In genomic region chr3:194092770-194093336, GRCh38 we compare ENCODE assay signal across 18 cellular contexts. TPM values are rescaled to one million over a fixed set of nuclear protein-coding genes. Genes with fewer than 3 reads are reported as not detected.
DNase-seq lines count a peak whose midpoint lies in the region; ATAC-seq, FAIRE-seq and TF ChIP-seq lines count a peak whose summit lies in the region.
"Had no signal": no experiment of that assay in that cellular context is flagged by ENCODE, and none has a peak within 500 bp of the region (broad histone marks: within the 10 kb centered on the region; RNA-seq: fewer than 3 reads in every experiment).

No MANE protein-coding gene starts in this region.

- CTCF ChIA-PET in A673 (lab: Charles Lee) = no interaction called here
- CTCF ChIA-PET in GM12878 (lab: Yijun Ruan, JAX) = interaction anchor here (0.7 kb wide), 1 partner anchor 38 kb away, joined by 3 read pairs; no protein-coding TSS in a partner anchor

- H3K4me3 Mint-ChIP-seq in neural progenitor cell = no peak overlapping the region
- H3K4me3 Mint-ChIP-seq in stimulated activated naive CD8-positive, alpha-beta T cell treated with anti-CD3 and anti-CD28 coated beads, Interleukin-15, amount 100 ng/mL, for 72 hours = no peak overlapping the region
- H3K4me3 Mint-ChIP-seq: CD14-positive monocyte, HFFc6 had no signal

- peaks cover 69% of the 10 kb centered on the region for H3K4me1 Mint-ChIP-seq in neural progenitor cell
- H3K4me1 Mint-ChIP-seq in stimulated activated naive CD8-positive, alpha-beta T cell treated with anti-CD3 and anti-CD28 coated beads, Interleukin-15, amount 100 ng/mL, for 72 hours = peaks cover 19% of the 10 kb centered on the region

- H2AFZ ChIP-seq in GM12878 (ENCODE audit: control insufficient read depth, low read depth, low read length) = no peak overlapping the region
- no peak overlapping the region for H2AFZ ChIP-seq in neural progenitor cell (replicated peaks)

- TF ChIP-seq EP300 in GM12878 (IDR thresholded peaks at IDR 0.05; ENCODE audit: borderline replicate concordance in 1 of 2, control insufficient read depth in 1 of 2, low read depth in 2 of 2, low read length in 2 of 2) (no peak; a peak in 1 of 4 replicates), upper lobe of left lung (IDR thresholded peaks at IDR 0.05) (no peak)

- H4K20me1 ChIP-seq in GM12878 (ENCODE audit: control insufficient read depth, insufficient read depth) (peaks cover 2% of the 10 kb centered on the region; the same call in 1 of the 2 replicates), neural progenitor cell (ENCODE audit: low read depth) (no peaks in the 10 kb centered on the region)

- H3K9me3 Mint-ChIP-seq in neural progenitor cell = no peaks in the 10 kb centered on the region
- H3K9me3 Mint-ChIP-seq in stimulated activated naive CD8-positive, alpha-beta T cell treated with anti-CD3 and anti-CD28 coated beads, Interleukin-15, amount 100 ng/mL, for 72 hours = no peaks in the 10 kb centered on the region
- H3K9me3 Mint-ChIP-seq: CD14-positive monocyte, HFFc6 had no signal

- H3K79me2 ChIP-seq in GM12878 (ENCODE audit: control insufficient read depth, insufficient read depth, low read length) = no peaks in the 10 kb centered on the region
- H3K79me2 ChIP-seq in neural progenitor cell (ENCODE audit: low read depth) = no peaks in the 10 kb centered on the region

- H3K27ac Mint-ChIP-seq in neural progenitor cell = peak overlapping the region; percentile 87
- no peak overlapping the region for H3K27ac Mint-ChIP-seq in stimulated activated naive CD8-positive, alpha-beta T cell treated with anti-CD3 and anti-CD28 coated beads, Interleukin-15, amount 100 ng/mL, for 72 hours
- H3K27ac Mint-ChIP-seq: HFFc6 had no signal

- POLR2A ChIA-PET in A673 (lab: Charles Lee; ENCODE audit: low non-redundant PET) (no interaction called here), GM12878 (lab: Charles Lee) (no interaction called here)

- in situ Hi-C loops in GM12878 (cut with MboI) = no loop called here

- SMC1A ChIA-PET in GM12878 (lab: Charles Lee; ENCODE audit: uncharacterized antibody, unreplicated experiment) = interaction anchor here (0.6 to 1.0 kb wide), 2 partner anchors 10 to 16 kb away, joined by 3 to 4 read pairs; no protein-coding TSS in a partner anchor

- 26% methylated on average over 12 of the region's 12 CpGs for WGBS in GM12878 (ENCODE audit: insufficient coverage, insufficient replicate concordance, low lambda C conversion rate, missing lambda C conversion rate)
- 88 to 92% methylated on average over 11 to 12 of the region's 12 CpGs for WGBS in upper lobe of left lung, 2 donors

- H3K9me3 ChIP-seq in A673 (ENCODE audit: low read depth, low read length, poor library complexity, severe bottlenecking) (no peaks in the 10 kb centered on the region), GM12878 (replicated peaks; ENCODE audit: control insufficient read depth, insufficient read depth, low read length) (no peaks in the 10 kb centered on the region), neural progenitor cell (ENCODE audit: low read depth) (no peaks in the 10 kb centered on the region), upper lobe of left lung (no peaks in the 10 kb centered on the region)
- H3K9me3 ChIP-seq: Caco-2 had no signal

- H3K27me3 Mint-ChIP-seq in neural progenitor cell (ENCODE audit: insufficient read depth, low read depth) = peaks cover 16% of the 10 kb centered on the region
- peaks cover 4% of the 10 kb centered on the region for H3K27me3 Mint-ChIP-seq in stimulated activated naive CD8-positive, alpha-beta T cell treated with anti-CD3 and anti-CD28 coated beads, Interleukin-15, amount 100 ng/mL, for 72 hours

- peaks cover 72% of the 10 kb centered on the region for H3K4me1 ChIP-seq in A673 (ENCODE audit: insufficient read depth, low read length, poor library complexity, severe bottlenecking)
- peaks cover 3% of the 10 kb centered on the region; the same call in 1 of the 2 replicates for H3K4me1 ChIP-seq in GM12878 (ENCODE audit: control insufficient read depth, insufficient read depth, low read length)
- H3K4me1 ChIP-seq in neural progenitor cell = peaks cover 39% of the 10 kb centered on the region
- H3K4me1 ChIP-seq in upper lobe of left lung = peaks cover 10 to 26% (median 24%) of the 10 kb centered on the region in 4 donors

- H3K9ac ChIP-seq in GM12878 (ENCODE audit: control insufficient read depth, insufficient read depth, low read length) (no peak overlapping the region), neural progenitor cell (no peak overlapping the region)

- H3F3A ChIP-seq in neural progenitor cell (ENCODE audit: low read depth) = peaks cover 11% of the 10 kb centered on the region

- intact Hi-C loops in A673 (cut with micrococcal nuclease; ENCODE audit: unreplicated experiment) (no loop called here), GM12878 (cut with micrococcal nuclease; ENCODE audit: unreplicated experiment) (no loop called here)

- H3K4me2 ChIP-seq in GM12878 (ENCODE audit: control insufficient read depth, insufficient read depth) = no peak overlapping the region
- H3K4me2 ChIP-seq in neural progenitor cell = no peak overlapping the region

- DNase-seq in A673 (ENCODE audit: low spot score) (no peak), NOMO-1 treated with dmso at 0.1 percent for 144 hours (lab: John Stamatoyannopoulos, UW; ENCODE audit: unreplicated experiment) (peak; percentile 69), GM12878 (ENCODE audit: low read depth, low spot score) (no peak), neural progenitor cell (ENCODE audit: low spot score) (no peak), upper lobe of left lung (no peak)
- no peak for DNase-seq in stimulated activated naive CD8-positive, alpha-beta T cell treated with anti-CD3 and anti-CD28 coated beads, Interleukin-15, amount 100 ng/mL, for 72 hours
- DNase-seq: Caco-2, HFFc6, NCI-H1105 treated with DMSO at 0.1 percent for 48 hours, NCI-H187, NCI-H748 treated with DMSO at 0.1 percent for 48 hours, OCI-M1 had no signal

- peak overlapping the region; percentile 24 for H3K27ac ChIP-seq in A673 (ENCODE audit: low read depth, low read length, poor library complexity, severe bottlenecking)
- H3K27ac ChIP-seq in GM12878 (ENCODE audit: control insufficient read depth, insufficient read depth) = no peak overlapping the region
- no peak overlapping the region for H3K27ac ChIP-seq in neural progenitor cell
- H3K27ac ChIP-seq in upper lobe of left lung = no peak overlapping the region
- H3K27ac ChIP-seq: HL-60 had no signal

- FAIRE-seq in GM12878 (lab: Jason Lieb, UNC) = no peak
- FAIRE-seq: GM18507, K562 had no signal

- TF ChIP-seq POLR2A in GM12878 (IDR thresholded peaks at IDR 0.05; ENCODE audit: low read depth, low read length) (no peak), upper lobe of left lung (IDR thresholded peaks at IDR 0.05) (no peak)

- BruUV-seq in A673 (replicated peaks; lab: Mats Ljungman, UMichigan) (no TSS peak), GM12878 (replicated peaks; lab: Mats Ljungman, UMichigan) (no TSS peak)

- H3K27me3 ChIP-seq in A673 (replicated peaks; ENCODE audit: insufficient read depth, low read depth, low read length, poor library complexity) = no peaks in the 10 kb centered on the region
- peaks cover 2 to 4% of the 10 kb centered on the region in 2 experiments; a peak in 3 of 4 replicates for H3K27me3 ChIP-seq in GM12878 (replicated peaks in 1 of 2; ENCODE audit: control insufficient read depth in 2 of 2, insufficient read depth in 2 of 2, low read length in 1 of 2)
- no peaks in the 10 kb centered on the region for H3K27me3 ChIP-seq in neural progenitor cell
- no peaks in the 10 kb centered on the region for H3K27me3 ChIP-seq in upper lobe of left lung

- no peaks in the 10 kb centered on the region for H3K36me3 Mint-ChIP-seq in neural progenitor cell
- H3K36me3 Mint-ChIP-seq: CD14-positive monocyte had no signal

- H3K4me3 ChIP-seq in A673 (ENCODE audit: low read depth, low read length, poor library complexity, severe bottlenecking) = no peak overlapping the region
- H3K4me3 ChIP-seq in GM12878 = no peak overlapping the region
- H3K4me3 ChIP-seq in neural progenitor cell = no peak overlapping the region
- H3K4me3 ChIP-seq in upper lobe of left lung = no peak overlapping the region
- H3K4me3 ChIP-seq: K562 had no signal

- ATAC-seq in GM12878 (peak; percentile 79), upper lobe of left lung (ENCODE audit: low FRiP score in 2 of 2) (no peak), GM19397 (IDR thresholded peaks at IDR 0.05; ENCODE audit: unreplicated experiment) (no peak), GM19452 (IDR thresholded peaks at IDR 0.05; ENCODE audit: unreplicated experiment) (no peak)
- no peak for ATAC-seq in stimulated activated naive CD8-positive, alpha-beta T cell treated with anti-CD3 and anti-CD28 coated beads, Interleukin-15, amount 100 ng/mL, for 72 hours
- ATAC-seq: K562 had no signal

- TF ChIP-seq CTCF in A673 (conservative IDR thresholded peaks at IDR 0.05; ENCODE audit: low read depth, low read length) (no peak), GM12878 (IDR thresholded peaks at IDR 0.05 in 2 of 3, conservative IDR thresholded peaks at IDR 0.05 in 1 of 3; ENCODE audit: control insufficient read depth in 2 of 3, extremely low read depth in 1 of 3, insufficient read depth in 1 of 3, low read depth in 3 of 3, low read length in 3 of 3) (no peak), neural progenitor cell (IDR thresholded peaks at IDR 0.05) (no peak), upper lobe of left lung (IDR thresholded peaks at IDR 0.05) (no peak)

- no peak for TF ChIP-seq RAD21 in GM12878 (IDR thresholded peaks at IDR 0.05; ENCODE audit: insufficient read depth, low read depth, low read length)

- H3K36me3 ChIP-seq in A673 (ENCODE audit: insufficient read depth, low read length, poor library complexity, severe bottlenecking) (no peaks in the 10 kb centered on the region), GM12878 (ENCODE audit: control insufficient read depth in 2 of 2, insufficient read depth in 2 of 2, low read length in 1 of 2) (no peaks in the 10 kb centered on the region), neural progenitor cell (no peaks in the 10 kb centered on the region), upper lobe of left lung (no peaks in the 10 kb centered on the region)

- RAD21 ChIA-PET in GM12878 (lab: Charles Lee; ENCODE audit: unreplicated experiment) = interaction anchor here (0.7 kb wide), 1 partner anchor 325 kb away, joined by 3 read pairs; no protein-coding TSS in a partner anchor

RNA-seq across cellular contexts. Expression of gene HES1, which starts 43.1 kb away (rescaled TPM):
- total RNA-seq in A673 (2021) (136 and 139 TPM in 2 replicates), GM12878 (2014; rRNA removed) (4.5 and 4.6 TPM in 2 replicates), GM12878 (2014; rRNA removed; fragmentation: Illumina TruSeq; extraction: Trizol) (2.4 and 2.9 TPM in 2 replicates), GM12878 (2021) (4.7 TPM in 2 replicates), neural progenitor cell (ENCODE audit: low replicate concordance) (66.5 and 71.3 TPM in 2 replicates), upper lobe of left lung (10 to 100 TPM; 12.6 to 43.4 (median 25.9) TPM)
- total RNA-seq in GM12878 (2013; cell fraction: nucleolus; rRNA removed) = 12.9 and 16.0 TPM in 2 replicates
- polyA plus RNA-seq in GM12878 (2011; ENCODE audit: low read depth) = 1.5 TPM
- polyA plus RNA-seq in GM12878 (2011; rRNA removed) (0.39 and 0.46 TPM in 2 replicates), GM12878 (2014; fragmentation: Illumina TruSeq; extraction: Trizol) (2.2 and 2.8 TPM in 2 replicates), GM12878 (2014; fragmentation: Nextera tagmentation; extraction: Ambion mirVana) (1 to 10 TPM in 1 of 2 experiments, under 1 TPM in 1; 0.99 to 1.3 TPM), GM12878 (2014; rRNA removed) (4.5 and 5.3 TPM in 2 replicates), GM12878 (2016; fragmentation: Nextera tagmentation; extraction: Ambion mirVana) (1 to 10 TPM; 1.1 to 3.2 TPM)
- 0.48 and 0.69 TPM in 2 replicates for polyA plus RNA-seq in GM12878 (2011; cell fraction: cytosol; rRNA removed)
- polyA plus RNA-seq in GM12878 (2011; cell fraction: nucleus; rRNA removed) = 0.56 and 1.1 TPM in 2 replicates
- polyA plus RNA-seq in GM12878 (2012) = 2.6 and 6.0 TPM in 2 replicates
- 0.22 and 0.41 TPM in 2 replicates for polyA minus RNA-seq in GM12878 (2011; rRNA and poly(A)+ RNA removed)
- polyA minus RNA-seq in GM12878 (2011; cell fraction: cytosol; rRNA and poly(A)+ RNA removed) = not detected in 2 replicates
- 0.57 and 1.1 TPM in 2 replicates for polyA minus RNA-seq in GM12878 (2011; cell fraction: nucleus; rRNA and poly(A)+ RNA removed)
